ENCODE assay signal across 20 cellular contexts in genomic region chr12:81147286-81147919, GRCh38.
A peak's percentile ranks its signal among the peaks of the same experiment; 100 is the strongest.
DNase-seq lines count a peak whose midpoint lies in the region; ATAC-seq and TF ChIP-seq lines count a peak whose summit lies in the region.
"Had no signal": no experiment of that assay in that cellular context is flagged by ENCODE, and none has a peak within 500 bp of the region (broad histone marks: within the 10 kb centered on the region; RNA-seq: fewer than 3 reads in every experiment).

No MANE protein-coding gene starts in this region.

- H3K9ac ChIP-seq in OCI-LY3 (ENCODE audit: low read length): no peak overlapping the region
- no peak overlapping the region for H3K9ac ChIP-seq in neural cell (ENCODE audit: low read length)

- H3K36me3 ChIP-seq in GM23338 (ENCODE audit: insufficient read depth) (no peaks in the 10 kb centered on the region), OCI-LY3 (replicated peaks; ENCODE audit: low read depth, low read length) (no peaks in the 10 kb centered on the region), neural cell (ENCODE audit: insufficient read depth, low read length) (no peaks in the 10 kb centered on the region)
- H3K36me3 ChIP-seq: Peyer's patch had no signal

- no peaks in the 10 kb centered on the region for H3K9me3 Mint-ChIP-seq in GM23338
- H3K9me3 Mint-ChIP-seq in osteocyte (ENCODE audit: unreplicated experiment): no peaks in the 10 kb centered on the region
- H3K9me3 Mint-ChIP-seq: activated naive CD4-positive, alpha-beta T cell treated with anti-CD3 and anti-CD28 coated beads for 36 hours had no signal

- H4K20me1 ChIP-seq in GM23338 (replicated peaks; ENCODE audit: insufficient read depth): no peaks in the 10 kb centered on the region
- no peaks in the 10 kb centered on the region for H4K20me1 ChIP-seq in OCI-LY3 (ENCODE audit: insufficient read depth, low read length)
- H4K20me1 ChIP-seq in neural cell (ENCODE audit: insufficient read depth): no peaks in the 10 kb centered on the region

- DNase-seq in NCI-H748 (lab: John Stamatoyannopoulos, UW; ENCODE audit: unreplicated experiment) (peak; percentile 81), NCI-H748 treated with DMSO at 0.1 percent for 48 hours (lab: John Stamatoyannopoulos, UW) (no peak), GM23338 (ENCODE audit: low spot score) (no peak), osteocyte (ENCODE audit: extremely low spot score, unreplicated experiment) (no peak)
- DNase-seq: activated CD4-positive, alpha-beta memory T cell treated with anti-CD3 and anti-CD28 coated beads, Interleukin-2, amount 10 ng/mL, durations not matched to agents 7 days and 5 days; activated naive CD4-positive, alpha-beta T cell treated with anti-CD3 and anti-CD28 coated beads for 36 hours; activated T-cell treated with anti-CD3 and anti-CD28 coated beads, Interleukin-2, amount 50 U/mL, for 1 hour; aorta; CD4-positive, alpha-beta memory T cell; cerebellar nuclear complex; Peyer's patch; right cardiac atrium; stimulated activated CD4-positive, alpha-beta T cell treated with anti-CD3 and anti-CD28 coated beads, Interleukin-15, amount 100 ng/mL, for 24 hours had no signal

- TF ChIP-seq CTCF in GM23338 (conservative IDR thresholded peaks at IDR 0.05; ENCODE audit: low read depth in 2 of 2): peak in 1 of 2 experiments; percentile 41; a peak in 1 of 4 replicates
- TF ChIP-seq CTCF in OCI-LY3 (IDR thresholded peaks at IDR 0.05; ENCODE audit: low read depth, low read length): peak; percentile 83
- peak; percentile 8 for TF ChIP-seq CTCF in neural cell (IDR thresholded peaks at IDR 0.05; ENCODE audit: poor library complexity, severe bottlenecking)
- TF ChIP-seq CTCF in osteocyte (IDR thresholded peaks at IDR 0.05): no peak

- H3K4me3 Mint-ChIP-seq in GM23338: no peak overlapping the region
- H3K4me3 Mint-ChIP-seq in osteocyte (ENCODE audit: unreplicated experiment): no peak overlapping the region
- H3K4me3 Mint-ChIP-seq: activated CD4-positive, alpha-beta memory T cell treated with anti-CD3 and anti-CD28 coated beads, Interleukin-2, amount 10 ng/mL, durations not matched to agents 7 days and 5 days; activated naive CD4-positive, alpha-beta T cell treated with anti-CD3 and anti-CD28 coated beads for 36 hours; CD4-positive, alpha-beta memory T cell; stimulated activated effector memory CD8-positive, alpha-beta T cell treated with anti-CD3 and anti-CD28 coated beads, Interleukin-12 subunit alpha, Interleukin-12 subunit beta, amount 100 ng/mL, for 72 hours had no signal

- H3K27me3 Mint-ChIP-seq in GM23338 (ENCODE audit: insufficient read depth, low read depth, poor library complexity) (no peaks in the 10 kb centered on the region), osteocyte (ENCODE audit: unreplicated experiment) (no peaks in the 10 kb centered on the region)
- H3K27me3 Mint-ChIP-seq: activated CD4-positive, alpha-beta memory T cell treated with anti-CD3 and anti-CD28 coated beads, Interleukin-2, amount 10 ng/mL, durations not matched to agents 7 days and 5 days; CD4-positive, alpha-beta memory T cell had no signal

- H3K9me2 ChIP-seq in GM23338 (ENCODE audit: insufficient read depth): no peaks in the 10 kb centered on the region
- no peaks in the 10 kb centered on the region for H3K9me2 ChIP-seq in neural cell (ENCODE audit: insufficient read depth, low read length)

- H2AFZ ChIP-seq in GM23338: no peak overlapping the region
- H2AFZ ChIP-seq in OCI-LY3 (ENCODE audit: low read depth, low read length): no peak overlapping the region
- no peak overlapping the region for H2AFZ ChIP-seq in neural cell (ENCODE audit: low read depth, low read length)

- ATAC-seq in GM23338 (no peak), GM19452 (IDR thresholded peaks at IDR 0.05; ENCODE audit: unreplicated experiment) (no peak), HG03045 (IDR thresholded peaks at IDR 0.05; ENCODE audit: unreplicated experiment) (no peak)
- ATAC-seq: right cardiac atrium; stimulated activated effector memory CD8-positive, alpha-beta T cell treated with anti-CD3 and anti-CD28 coated beads, Interleukin-12 subunit alpha, Interleukin-12 subunit beta, amount 100 ng/mL, for 72 hours had no signal

- no peak overlapping the region for H3K27ac ChIP-seq in GM23338 (ENCODE audit: low read depth)
- H3K27ac ChIP-seq in OCI-LY3 (ENCODE audit: low read length): no peak overlapping the region
- no peak overlapping the region for H3K27ac ChIP-seq in neural cell (ENCODE audit: low read length)
- H3K27ac ChIP-seq: esophagus muscularis mucosa, Peyer's patch, SK-N-MC had no signal

- no peaks in the 10 kb centered on the region for H3K4me1 Mint-ChIP-seq in GM23338
- no peaks in the 10 kb centered on the region for H3K4me1 Mint-ChIP-seq in osteocyte (ENCODE audit: unreplicated experiment)
- H3K4me1 Mint-ChIP-seq: activated CD4-positive, alpha-beta memory T cell treated with anti-CD3 and anti-CD28 coated beads, Interleukin-2, amount 10 ng/mL, durations not matched to agents 7 days and 5 days; CD4-positive, alpha-beta memory T cell; stimulated activated effector memory CD8-positive, alpha-beta T cell treated with anti-CD3 and anti-CD28 coated beads, Interleukin-12 subunit alpha, Interleukin-12 subunit beta, amount 100 ng/mL, for 72 hours had no signal

- H3K79me2 ChIP-seq in GM23338 (replicated peaks; ENCODE audit: insufficient read depth) (no peaks in the 10 kb centered on the region), OCI-LY3 (ENCODE audit: low read length) (no peaks in the 10 kb centered on the region), neural cell (replicated peaks; ENCODE audit: insufficient read depth, low read length) (no peaks in the 10 kb centered on the region)

- H3K9me3 ChIP-seq in OCI-LY3 (ENCODE audit: insufficient read depth, low read length): no peaks in the 10 kb centered on the region
- H3K9me3 ChIP-seq in neural cell (ENCODE audit: low read length): no peaks in the 10 kb centered on the region
- H3K9me3 ChIP-seq: esophagus muscularis mucosa, Peyer's patch had no signal

- peak; percentile 79 for TF ChIP-seq EP300 in neural cell (conservative IDR thresholded peaks at IDR 0.05; ENCODE audit: poor library complexity, severe bottlenecking)

- H3K27me3 ChIP-seq in GM23338 (ENCODE audit: insufficient read depth) (no peaks in the 10 kb centered on the region), OCI-LY3 (ENCODE audit: low read depth, low read length) (no peaks in the 10 kb centered on the region), neural cell (ENCODE audit: insufficient read depth, low read depth, low read length) (no peaks in the 10 kb centered on the region)
- H3K27me3 ChIP-seq: esophagus muscularis mucosa, Peyer's patch had no signal

- H3K36me3 Mint-ChIP-seq in GM23338 (ENCODE audit: low read depth): 0 out of 3 replicates have a peak, but pooled peaks cover 5% of the 10 kb centered on the region
- H3K36me3 Mint-ChIP-seq in osteocyte (ENCODE audit: unreplicated experiment): peaks cover 2% of the 10 kb centered on the region
- H3K36me3 Mint-ChIP-seq: CD4-positive, alpha-beta memory T cell; stimulated activated effector memory CD8-positive, alpha-beta T cell treated with anti-CD3 and anti-CD28 coated beads, Interleukin-12 subunit alpha, Interleukin-12 subunit beta, amount 100 ng/mL, for 72 hours had no signal

- H3K4me3 ChIP-seq in GM23338 (no peak overlapping the region), OCI-LY3 (ENCODE audit: low read length) (no peak overlapping the region), neural cell (ENCODE audit: low read length) (no peak overlapping the region)
- H3K4me3 ChIP-seq: esophagus muscularis mucosa, Peyer's patch, SK-N-MC had no signal

- H3F3A ChIP-seq in GM23338 (replicated peaks; ENCODE audit: low read depth): no peaks in the 10 kb centered on the region
- no peaks in the 10 kb centered on the region for H3F3A ChIP-seq in neural cell (ENCODE audit: insufficient read depth, low read length, poor library complexity, severe bottlenecking)

- no peak overlapping the region for H3K4me2 ChIP-seq in GM23338
- peak overlapping the region; percentile 45; the same call in 1 of the 2 replicates for H3K4me2 ChIP-seq in OCI-LY3 (ENCODE audit: low read length)
- H3K4me2 ChIP-seq in neural cell (ENCODE audit: low read length): no peak overlapping the region

- TF ChIP-seq RAD21 in neural cell (conservative IDR thresholded peaks at IDR 0.05): no peak

- H3K27ac Mint-ChIP-seq in GM23338 (peak overlapping the region; percentile 42; the same call in 1 of the 2 replicates), osteocyte (ENCODE audit: unreplicated experiment) (no peak overlapping the region)
- H3K27ac Mint-ChIP-seq: activated CD4-positive, alpha-beta memory T cell treated with anti-CD3 and anti-CD28 coated beads, Interleukin-2, amount 10 ng/mL, durations not matched to agents 7 days and 5 days; activated naive CD4-positive, alpha-beta T cell treated with anti-CD3 and anti-CD28 coated beads for 36 hours; CD4-positive, alpha-beta memory T cell; stimulated activated effector memory CD8-positive, alpha-beta T cell treated with anti-CD3 and anti-CD28 coated beads, Interleukin-12 subunit alpha, Interleukin-12 subunit beta, amount 100 ng/mL, for 72 hours had no signal

- H3K4me1 ChIP-seq in GM23338 (ENCODE audit: insufficient read depth) (no peaks in the 10 kb centered on the region), OCI-LY3 (ENCODE audit: low read length) (peaks cover 4% of the 10 kb centered on the region)
- H3K4me1 ChIP-seq: esophagus muscularis mucosa, Peyer's patch had no signal

TF ChIP-seq in GM23338, 12 proteins besides CTCF, POLR2A, EP300 and RAD21 (continues in another document):
- TF ChIP-seq EZH2phosphoT487 (IDR thresholded peaks at IDR 0.05; ENCODE audit: unreplicated experiment): no peak
- no peak for TF ChIP-seq POLR2AphosphoS5 (IDR thresholded peaks at IDR 0.05; ENCODE audit: low read depth)
- TF ChIP-seq STAT1 (IDR thresholded peaks at IDR 0.05; ENCODE audit: unreplicated experiment): no peak
- no peak for TF ChIP-seq CREB1 (CRISPR knock-in tag; IDR thresholded peaks at IDR 0.05; ENCODE audit: low read depth)
- no peak for TF ChIP-seq JUNB (IDR thresholded peaks at IDR 0.05; ENCODE audit: unreplicated experiment)
- TF ChIP-seq NANOG (IDR thresholded peaks at IDR 0.05; ENCODE audit: borderline replicate concordance): no peak

TF ChIP-seq in neural cell, 6 proteins besides CTCF, POLR2A, EP300 and RAD21:
- TF ChIP-seq POLR2AphosphoS5 (IDR thresholded peaks at IDR 0.05): peak; percentile 65
- TF ChIP-seq MXI1 (conservative IDR thresholded peaks at IDR 0.05; ENCODE audit: poor library complexity, severe bottlenecking): no peak
